21 cellular contexts compared by ENCODE assay signal in the genomic region with DNA sequence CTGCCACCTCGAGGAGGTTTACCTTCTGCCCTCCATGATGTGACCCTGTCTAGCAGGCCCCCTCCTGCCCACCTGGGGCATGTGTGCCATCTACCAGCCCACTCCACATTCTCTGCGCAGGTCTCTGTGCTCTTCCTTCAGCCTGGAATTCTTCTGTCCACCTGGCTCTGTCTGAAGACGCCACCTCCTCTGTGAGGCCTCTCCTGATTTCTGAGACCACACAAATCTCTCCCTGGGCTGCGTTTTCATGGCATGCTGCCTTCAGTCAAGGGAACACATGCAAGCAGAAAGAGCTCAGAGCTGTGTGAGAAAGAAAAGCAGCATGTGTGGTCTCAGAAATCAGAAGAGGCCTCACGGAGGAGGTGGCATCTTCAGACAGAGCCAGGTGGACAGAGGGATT. TPM values are rescaled to one million over a fixed set of nuclear protein-coding genes. Genes with fewer than 3 reads are reported as not detected.
DNase-seq lines count a peak whose midpoint lies in the region; ATAC-seq, FAIRE-seq and TF ChIP-seq lines count a peak whose summit lies in the region.
"Had no signal": no experiment of that assay in that cellular context is flagged by ENCODE, and none has a peak within 500 bp of the region (broad histone marks: within the 10 kb centered on the region; RNA-seq: fewer than 3 reads in every experiment).

No MANE protein-coding gene starts in this region.

- H2AK9ac ChIP-seq in IMR-90 (replicated peaks; ENCODE audit: low read depth, low read length, poor library complexity), result no peak overlapping the region

- DNase-seq in A549 (ENCODE audit: low read depth in 1 of 2, low spot score in 1 of 2) (no peak), IMR-90 (no peak), iPS-NIHi7 (ENCODE audit: extremely low spot score) (peak; percentile 2), progenitor cell of endocrine pancreas (ENCODE audit: low spot score, unreplicated experiment) (no peak), WTC11 (ENCODE audit: low spot score) (no peak)
- no peak for DNase-seq in activated T-cell treated with anti-CD3 and anti-CD28 coated beads, Interleukin-2, amount 50 U/mL, for 24 hours
- DNase-seq: ACHN; BE2C; C1 segment of cervical spinal cord; CD4-positive, CD25-positive, alpha-beta regulatory T cell; CD8-positive, alpha-beta memory T cell; DMS 273 treated with DMSO at 0.1 percent for 48 hours; DMS53; DND-41; EL; H9 had no signal

- peaks cover 6% of the 10 kb centered on the region; the same call in 1 of the 2 replicates for H3K9me1 ChIP-seq in IMR-90 (ENCODE audit: insufficient read depth, low read length)

- H2BK15ac ChIP-seq in IMR-90 (ENCODE audit: low read depth, low read length), result peak overlapping the region; percentile 71; the same call in 1 of the 3 replicates

- peak overlapping the region; percentile 55 for H2AK5ac ChIP-seq in IMR-90 (ENCODE audit: low read depth, low read length)

- WGBS in A549 (ENCODE audit: missing lambda C conversion rate), result 91% methylated on average over 5 of the region's 5 CpGs
- 100% methylated on average over 1 of the region's 5 CpGs; no CpG with 5 or more reads in 1 of the 2 experiments for WGBS in IMR-90 (ENCODE audit: extremely low coverage in 2 of 2, insufficient read length in 1 of 2), 2 experiments

- TF ChIP-seq EP300 in A549 (IDR thresholded peaks at IDR 0.05), result no peak

- H3K27ac Mint-ChIP-seq in progenitor cell of endocrine pancreas (peak overlapping the region; percentile 3), WTC11 (no peak overlapping the region)
- H3K27ac Mint-ChIP-seq in activated T-cell treated with anti-CD3 and anti-CD28 coated beads, Interleukin-2, amount 50 U/mL, for 24 hours, result no peak overlapping the region
- H3K27ac Mint-ChIP-seq: CD4-positive, CD25-positive, alpha-beta regulatory T cell; H9 had no signal

- CTCF ChIA-PET in A549 (lab: Yijun Ruan, JAX), result interaction anchor here (1.0 to 3.2 kb wide), 5 partner anchors 20 to 70 kb away, joined by 3 to 14 read pairs (median 5); partner anchors contain the start of genes FOXE1 and TRMO
- CTCF ChIA-PET in IMR-90 (lab: Yijun Ruan, JAX), result no interaction called here
- CTCF ChIA-PET in WTC11 (lab: Charles Lee), result interaction anchor here (2.5 kb wide), 1 partner anchor 26 kb away, joined by 9 read pairs; no protein-coding TSS in a partner anchor

- POLR2A ChIA-PET in A549 (lab: Yijun Ruan, JAX), result no interaction called here
- POLR2A ChIA-PET in IMR-90 (lab: Charles Lee; ENCODE audit: unreplicated experiment), result no interaction called here
- POLR2A ChIA-PET in WTC11 (lab: Charles Lee), result no interaction called here

- no peak overlapping the region for H2BK5ac ChIP-seq in IMR-90 (ENCODE audit: low read depth, low read length, poor library complexity, severe bottlenecking)

- intact Hi-C loops in IMR-90 (cut with micrococcal nuclease), result no loop called here

- TF ChIP-seq RAD21 in A549 (conservative IDR thresholded peaks at IDR 0.05 in 1 of 2, IDR thresholded peaks at IDR 0.05 in 1 of 2) (no peak), IMR-90 (IDR thresholded peaks at IDR 0.05; ENCODE audit: low read length) (no peak)

- peak overlapping the region; percentile 35 for H3K4ac ChIP-seq in IMR-90 (ENCODE audit: low read depth, low read length)

- FAIRE-seq in A549 (lab: Jason Lieb, UNC), result no peak
- FAIRE-seq: GM12878, H1 had no signal

- H3K4me1 ChIP-seq in A549 (peaks cover 34% of the 10 kb centered on the region), IMR-90 (ENCODE audit: control insufficient read depth, insufficient read depth, low read length) (peaks cover 3% of the 10 kb centered on the region; the same call in 1 of the 2 replicates)
- H3K4me1 ChIP-seq: BE2C had no signal

- H3K27ac ChIP-seq in A549, result peak overlapping the region; percentile 84 to 90
- no peak overlapping the region for H3K27ac ChIP-seq in IMR-90 (ENCODE audit: insufficient read depth, low read length)

- no peak overlapping the region for H3K56ac ChIP-seq in IMR-90 (ENCODE audit: extremely low read depth, insufficient read depth, low read length)

- H2BK120ac ChIP-seq in IMR-90 (ENCODE audit: low read depth, low read length), result peak overlapping the region; percentile 25; the same call in 1 of the 2 replicates

- H3K9ac ChIP-seq in IMR-90 (ENCODE audit: low read depth, low read length), result no peak overlapping the region

- no peak overlapping the region for H3K4me3 Mint-ChIP-seq in progenitor cell of endocrine pancreas (ENCODE audit: low read depth)
- no peak overlapping the region for H3K4me3 Mint-ChIP-seq in WTC11
- no peak overlapping the region for H3K4me3 Mint-ChIP-seq in activated T-cell treated with anti-CD3 and anti-CD28 coated beads, Interleukin-2, amount 50 U/mL, for 24 hours
- H3K4me3 Mint-ChIP-seq: CD4-positive, CD25-positive, alpha-beta regulatory T cell; CD8-positive, alpha-beta memory T cell; H9 had no signal

- no peak overlapping the region for H3K23ac ChIP-seq in IMR-90 (ENCODE audit: low read depth, low read length)

- no peaks in the 10 kb centered on the region for H3K36me3 ChIP-seq in IMR-90 (ENCODE audit: control insufficient read depth, insufficient read depth, low read length)
- H3K36me3 ChIP-seq: BE2C had no signal

- H3K4me1 Mint-ChIP-seq in progenitor cell of endocrine pancreas (ENCODE audit: low read depth) (no peaks in the 10 kb centered on the region), WTC11 (peaks cover 7% of the 10 kb centered on the region)
- no peaks in the 10 kb centered on the region for H3K4me1 Mint-ChIP-seq in activated T-cell treated with anti-CD3 and anti-CD28 coated beads, Interleukin-2, amount 50 U/mL, for 24 hours (ENCODE audit: low read depth)
- H3K4me1 Mint-ChIP-seq: CD8-positive, alpha-beta memory T cell had no signal

- no peaks in the 10 kb centered on the region for H3K79me1 ChIP-seq in IMR-90 (ENCODE audit: low read depth in 1 of 2, low read length in 2 of 2)

- H3K9me3 Mint-ChIP-seq in progenitor cell of endocrine pancreas (ENCODE audit: low read depth), result no peaks in the 10 kb centered on the region
- peaks cover 13% of the 10 kb centered on the region for H3K9me3 Mint-ChIP-seq in WTC11
- H3K9me3 Mint-ChIP-seq in activated T-cell treated with anti-CD3 and anti-CD28 coated beads, Interleukin-2, amount 50 U/mL, for 24 hours, result no peaks in the 10 kb centered on the region

- no peak overlapping the region for H4K5ac ChIP-seq in IMR-90 (ENCODE audit: low read depth, low read length)

- TF ChIP-seq CTCF in A549 (IDR thresholded peaks at IDR 0.05) (no peak), IMR-90 (conservative IDR thresholded peaks at IDR 0.05; ENCODE audit: low read depth, low read length) (no peak), progenitor cell of endocrine pancreas (IDR thresholded peaks at IDR 0.05; ENCODE audit: unreplicated experiment) (no peak), WTC11 (IDR thresholded peaks at IDR 0.05) (no peak)

- no peak overlapping the region for H3K4me2 ChIP-seq in A549
- no peak overlapping the region for H3K4me2 ChIP-seq in IMR-90 (ENCODE audit: low read depth, low read length)

- no peak for ATAC-seq in A549
- no peak for ATAC-seq in IMR-90 (ENCODE audit: low read depth)
- ATAC-seq in WTC11, result no peak
- ATAC-seq: GM12878 had no signal

- H3K36me3 Mint-ChIP-seq in progenitor cell of endocrine pancreas (ENCODE audit: insufficient read depth), result no peaks in the 10 kb centered on the region
- H3K36me3 Mint-ChIP-seq in WTC11, result no peaks in the 10 kb centered on the region
- no peaks in the 10 kb centered on the region for H3K36me3 Mint-ChIP-seq in activated T-cell treated with anti-CD3 and anti-CD28 coated beads, Interleukin-2, amount 50 U/mL, for 24 hours (ENCODE audit: low read depth)

- H3K27me3 Mint-ChIP-seq in progenitor cell of endocrine pancreas, result peaks cover 28% of the 10 kb centered on the region
- peaks cover 4% of the 10 kb centered on the region for H3K27me3 Mint-ChIP-seq in WTC11 (ENCODE audit: low read depth)
- peaks cover 4% of the 10 kb centered on the region for H3K27me3 Mint-ChIP-seq in activated T-cell treated with anti-CD3 and anti-CD28 coated beads, Interleukin-2, amount 50 U/mL, for 24 hours

- H3K9me3 ChIP-seq in A549, result no peaks in the 10 kb centered on the region
- no peaks in the 10 kb centered on the region for H3K9me3 ChIP-seq in IMR-90 (ENCODE audit: control insufficient read depth, insufficient read depth, low read length)
- H3K9me3 ChIP-seq: BE2C had no signal

- peak overlapping the region; percentile 10; the same call in 1 of the 2 replicates for H2BK20ac ChIP-seq in IMR-90 (ENCODE audit: low read depth, low read length)

- peak overlapping the region; percentile 50 for H4K91ac ChIP-seq in IMR-90 (ENCODE audit: insufficient read depth, low read depth, low read length)

- dilution Hi-C loops in IMR-90 (cut with HindIII; ENCODE audit: low sequenced_read_pairs, unreplicated experiment), result no loop called here

- peaks cover 8% of the 10 kb centered on the region for H3K27me3 ChIP-seq in IMR-90 (ENCODE audit: control insufficient read depth, insufficient read depth, low read length)
- H3K27me3 ChIP-seq: BE2C had no signal

- no TSS peak for BruUV-seq in IMR-90 (replicated peaks; lab: Mats Ljungman, UMichigan)

- H4K8ac ChIP-seq in IMR-90 (ENCODE audit: low read depth in 2 of 2, low read length in 2 of 2), result no peak overlapping the region

- in situ Hi-C loops in IMR-90 (cut with MboI; ENCODE audit: low sequenced_read_pairs), result no loop called here

- no peak overlapping the region for H3K18ac ChIP-seq in IMR-90 (ENCODE audit: low read depth, low read length)

- H3K4me3 ChIP-seq in A549 (no peak overlapping the region), IMR-90 (ENCODE audit: insufficient read depth, low read depth, low read length) (no peak overlapping the region)
- H3K4me3 ChIP-seq: GM12878 had no signal

- TF ChIP-seq POLR2A in A549 (IDR thresholded peaks at IDR 0.05; ENCODE audit: low read length) (no peak), IMR-90 (IDR thresholded peaks at IDR 0.05; ENCODE audit: low read depth, low read length) (no peak)

- H4K20me1 ChIP-seq in IMR-90 (ENCODE audit: insufficient read depth, low read length), result peaks cover 4% of the 10 kb centered on the region; the same call in 1 of the 2 replicates

- no peak overlapping the region for H3K14ac ChIP-seq in IMR-90 (replicated peaks; ENCODE audit: low read depth, low read length)

- peak overlapping the region; percentile 18 for H2AFZ ChIP-seq in IMR-90 (replicated peaks; ENCODE audit: low read length, poor library complexity)

RNA-seq across cellular contexts. Expression of gene FOXE1, which starts 22.1 kb away (rescaled TPM):
- polyA plus RNA-seq in A549 (2011; rRNA removed) (4.3 and 5.5 TPM in 2 replicates), A549 (2017; fragmentation: RNase III; extraction: RNeasy Plus Mini Kit Qiagen cat#74134 plus additional on column Dnase treatment) (5.7 to 6.8 TPM (median 6.3 TPM) in 3 replicates), IMR-90 (2012; rRNA removed) (0.22 TPM in 2 replicates)
- polyA plus RNA-seq in A549 (2012; cell fraction: cytosol; rRNA removed), result 3.0 and 4.6 TPM in 2 replicates
- polyA plus RNA-seq in A549 (2012; cell fraction: nucleus; rRNA removed), result 4.0 and 4.5 TPM in 2 replicates
- polyA minus RNA-seq in A549 (2011; rRNA and poly(A)+ RNA removed), result 3.5 and 4.0 TPM in 2 replicates
- total RNA-seq in IMR-90 (2012; rRNA removed) (under 0.01 and 0.28 TPM in 2 replicates), progenitor cell of endocrine pancreas (0.29 and 0.38 TPM in 2 replicates), WTC11 (2021) (0.05 to 0.09 TPM (median 0.07 TPM) in 3 replicates)
- polyA plus RNA-seq in IMR-90 (2012; cell fraction: cytosol; rRNA removed), result 0.14 and 0.36 TPM in 2 replicates
- 0.52 and 0.65 TPM in 2 replicates for polyA plus RNA-seq in IMR-90 (2012; cell fraction: nucleus; rRNA removed; ENCODE audit: low replicate concordance)
- total RNA-seq: A172; CD4-positive, CD25-positive, alpha-beta regulatory T cell; G401; GM12878; H1; H9; HT-29 had no signal
- polyA plus RNA-seq: CD4-positive, CD25-positive, alpha-beta regulatory T cell; CD8-positive, alpha-beta memory T cell; GM12878 had no signal

RNA-seq across cellular contexts. Expression of gene TRMO, which starts 47.2 kb away (rescaled TPM):
- 18.8 and 19.4 TPM in 2 replicates for polyA plus RNA-seq in A549 (2011; rRNA removed)
- 11.3 and 12.2 TPM in 2 replicates for polyA plus RNA-seq in A549 (2012; cell fraction: cytosol; rRNA removed)
- polyA plus RNA-seq in A549 (2012; cell fraction: nucleus; rRNA removed), result 8.0 and 15.0 TPM in 2 replicates
- 12.0 to 13.1 TPM (median 12.3 TPM) in 3 replicates for polyA plus RNA-seq in A549 (2017; fragmentation: RNase III; extraction: RNeasy Plus Mini Kit Qiagen cat#74134 plus additional on column Dnase treatment)
- 15.9 and 16.4 TPM in 2 replicates for polyA minus RNA-seq in A549 (2011; rRNA and poly(A)+ RNA removed)
- 17.5 and 19.9 TPM in 2 replicates for total RNA-seq in IMR-90 (2012; rRNA removed)
- 7.6 and 10.2 TPM in 2 replicates for polyA plus RNA-seq in IMR-90 (2012; rRNA removed)
- polyA plus RNA-seq in IMR-90 (2012; cell fraction: cytosol; rRNA removed), result 3.2 and 5.4 TPM in 2 replicates
- 4.2 and 23.8 TPM in 2 replicates for polyA plus RNA-seq in IMR-90 (2012; cell fraction: nucleus; rRNA removed; ENCODE audit: low replicate concordance)
- total RNA-seq in progenitor cell of endocrine pancreas, result 14.2 and 15.6 TPM in 2 replicates
- 3.3 to 4.6 TPM (median 3.9 TPM) in 3 replicates for total RNA-seq in WTC11 (2021)
